In the genomic region with DNA sequence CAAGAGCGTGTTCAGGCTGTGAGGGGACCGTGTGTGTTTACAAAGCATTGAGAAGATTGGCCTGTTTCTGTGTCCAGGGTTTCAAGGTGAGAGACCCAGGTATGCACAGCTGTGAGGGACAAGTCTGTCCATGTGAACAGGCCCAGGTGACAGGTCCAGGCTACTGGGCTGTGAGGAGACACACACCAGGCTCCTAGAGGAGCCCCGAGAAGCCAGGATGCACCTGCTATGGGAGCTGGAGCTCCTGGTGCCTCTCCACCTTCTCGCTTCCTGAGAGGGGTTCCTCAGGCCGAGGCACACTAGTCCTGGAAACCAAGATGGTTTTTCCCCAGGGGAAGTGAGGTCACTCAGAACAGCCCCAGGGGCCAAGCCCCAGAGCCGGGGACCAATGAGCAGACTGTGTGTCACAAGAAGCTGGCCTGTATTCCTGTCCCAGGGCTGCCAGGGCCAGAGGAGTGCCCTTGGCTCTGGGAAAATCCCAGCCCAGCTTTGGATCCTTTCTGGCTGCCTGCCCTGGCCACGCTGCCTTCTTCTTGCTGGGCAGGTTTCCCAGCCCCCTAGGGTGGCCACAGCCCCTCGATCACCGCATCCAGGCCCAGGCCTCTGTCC, we compare ENCODE assay signal across 9 cellular contexts.
A peak's percentile ranks its signal among the peaks of the same experiment; 100 is the strongest.
DNase-seq lines count a peak whose midpoint lies in the region; ATAC-seq, FAIRE-seq and TF ChIP-seq lines count a peak whose summit lies in the region.
"Had no signal": no experiment of that assay in that cellular context is flagged by ENCODE, and none has a peak within 500 bp of the region (broad histone marks: within the 10 kb centered on the region; RNA-seq: fewer than 3 reads in every experiment).

No MANE protein-coding gene starts in this region.

- H3K4me3 ChIP-seq in bronchial epithelial cell (ENCODE audit: low read depth, low read length) (no peak overlapping the region), SJCRH30 (no peak overlapping the region)

- H3K4me1 Mint-ChIP-seq in CD14-positive monocyte (peaks cover 13% of the 10 kb centered on the region), type B pancreatic cell (ENCODE audit: unreplicated experiment) (peaks cover 38% of the 10 kb centered on the region)

- H3K36me3 Mint-ChIP-seq in CD14-positive monocyte = peaks cover 45 to 47% of the 10 kb centered on the region in 2 donors
- H3K36me3 Mint-ChIP-seq in type B pancreatic cell = no peaks in the 10 kb centered on the region
- H3K36me3 Mint-ChIP-seq: naive B cell had no signal

- intact Hi-C loops in CD14-positive monocyte (cut with micrococcal nuclease) = loop anchor here in 1 of 2 donors (10.0 kb wide), 1 partner anchor 109 kb away; no protein-coding TSS in a partner anchor

- FAIRE-seq in bronchial epithelial cell (lab: Jason Lieb, UNC) = no peak

- H3K36me3 ChIP-seq in bronchial epithelial cell (ENCODE audit: control insufficient read depth, insufficient read depth, low read length) = peaks cover 9% of the 10 kb centered on the region
- no peaks in the 10 kb centered on the region for H3K36me3 ChIP-seq in SJCRH30

- DNase-seq in CD14-positive monocyte (ENCODE audit: low spot score) (no peak), bronchial epithelial cell (ENCODE audit: low read depth) (peak; percentile 67), mucosa of gallbladder (ENCODE audit: low spot score) (peak; percentile 40), type B pancreatic cell (ENCODE audit: extremely low spot score, unreplicated experiment) (no peak), SJCRH30 (no peak)
- DNase-seq: naive B cell had no signal

- H3K9me3 ChIP-seq in SJCRH30 (replicated peaks) = no peaks in the 10 kb centered on the region

- H3K9me3 Mint-ChIP-seq in CD14-positive monocyte (no peaks in the 10 kb centered on the region), type B pancreatic cell (no peaks in the 10 kb centered on the region)
- H3K9me3 Mint-ChIP-seq: naive B cell had no signal

- H3K4me3 Mint-ChIP-seq in CD14-positive monocyte = no peak overlapping the region
- H3K4me3 Mint-ChIP-seq in type B pancreatic cell = no peak overlapping the region
- H3K4me3 Mint-ChIP-seq: naive B cell had no signal

- H3K27me3 Mint-ChIP-seq in CD14-positive monocyte (ENCODE audit: low read depth in 3 of 3) = peaks cover 0 to 2% (median 0%) of the 10 kb centered on the region in 3 donors
- H3K27me3 Mint-ChIP-seq in type B pancreatic cell = no peaks in the 10 kb centered on the region
- H3K27me3 Mint-ChIP-seq: naive B cell had no signal

- H3K27ac Mint-ChIP-seq in CD14-positive monocyte = peak overlapping the region in 4 of 7 donors; percentile 64 to 82 (median 71)
- H3K27ac Mint-ChIP-seq in type B pancreatic cell = no peak overlapping the region

- TF ChIP-seq CTCF in CD14-positive monocyte (IDR thresholded peaks at IDR 0.05) = no peak
- no peak for TF ChIP-seq CTCF in bronchial epithelial cell (IDR thresholded peaks at IDR 0.05; ENCODE audit: insufficient read depth, low read length, severe bottlenecking)
- no peak for TF ChIP-seq CTCF in type B pancreatic cell (conservative IDR thresholded peaks at IDR 0.05)

- peaks cover 24% of the 10 kb centered on the region for H3K4me1 ChIP-seq in SJCRH30

- H3K27ac ChIP-seq in SJCRH30 = no peak overlapping the region

- H3K27me3 ChIP-seq in bronchial epithelial cell (ENCODE audit: control insufficient read depth, insufficient read depth, low read length) (no peaks in the 10 kb centered on the region), SJCRH30 (no peaks in the 10 kb centered on the region)

- ATAC-seq in HG02623 (IDR thresholded peaks at IDR 0.05; ENCODE audit: unreplicated experiment) = peak; percentile 44
- no peak for ATAC-seq in GM21390 (IDR thresholded peaks at IDR 0.05; ENCODE audit: unreplicated experiment)
- no peak for ATAC-seq in activated CD4-positive, CD25-positive, alpha-beta regulatory T cell treated with anti-CD3 and anti-CD28 coated beads, Interleukin-2, amount 50 U/mL, for 24 hours

Comparison
In these comparisons a context has a peak if more than half of its experiments do, and no peak if none do; other contexts are left out.
1. DNase-seq: peak in bronchial epithelial cell (single experiment) and mucosa of gallbladder (single experiment); none in CD14-positive monocyte (single experiment), type B pancreatic cell (single experiment) and SJCRH30 (0 of 2).